Comparison of ENCODE assay signal across 18 cellular contexts in the genomic region with DNA sequence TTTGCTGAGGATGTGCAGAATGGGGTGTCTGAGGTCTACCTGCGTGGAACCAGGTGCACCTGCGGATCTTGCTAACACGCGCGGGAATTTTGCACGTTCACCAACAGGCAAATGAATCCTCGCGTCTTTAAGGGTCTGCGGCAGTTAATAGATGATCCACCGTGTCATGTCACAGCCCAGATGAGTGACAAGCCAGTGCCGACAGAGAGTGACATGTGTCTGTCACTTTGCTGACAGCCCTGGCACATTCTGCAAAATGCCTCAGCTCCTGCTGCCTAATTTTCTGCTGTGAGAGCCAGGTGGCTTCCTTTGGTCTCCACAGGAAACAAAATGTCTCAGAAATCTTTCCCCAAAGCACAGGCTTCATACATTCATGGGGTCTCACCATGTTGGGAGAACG. TPM values are rescaled to one million over a fixed set of nuclear protein-coding genes. Genes with fewer than 3 reads are reported as not detected.
"Had no signal": no experiment of that assay in that cellular context is flagged by ENCODE, and none has a peak within 500 bp of the region (broad histone marks: within the 10 kb centered on the region; RNA-seq: fewer than 3 reads in every experiment).

No MANE protein-coding gene starts in this region.

- H3K4me3 ChIP-seq: cardiac muscle cell, esophagus squamous epithelium, prostate gland, sigmoid colon, testis had no signal

- H3K27me3 ChIP-seq: cardiac muscle cell, esophagus squamous epithelium, sigmoid colon, testis had no signal

- DNase-seq: activated effector memory CD4-positive, alpha-beta T cell treated with Interleukin-2 at 50 U/mL for 16 hours; activated T-cell treated with anti-CD3 and anti-CD28 coated beads, Interleukin-2, amount 50 U/mL, for 1 hour; esophagus squamous epithelium; foreskin fibroblast; glutamatergic neuron; immature natural killer cell; left colon; mammary epithelial cell; naive thymus-derived CD4-positive, alpha-beta T cell; occipital lobe; sigmoid colon; testis had no signal

- H3K27ac Mint-ChIP-seq: immature natural killer cell; stimulated activated naive CD8-positive, alpha-beta T cell treated with anti-CD3 and anti-CD28 coated beads, Interleukin-15, Interleukin-2, amounts not matched to agents 100 ng/mL and 50 ng/mL, for 24 hours had no signal

- H3K9me3 ChIP-seq: prostate gland, testis had no signal

- H3K36me3 ChIP-seq: cardiac muscle cell, esophagus squamous epithelium, prostate gland, sigmoid colon had no signal

- H3K36me3 Mint-ChIP-seq: immature natural killer cell had no signal

- H3K4me3 Mint-ChIP-seq: immature natural killer cell; naive thymus-derived CD4-positive, alpha-beta T cell; stimulated activated naive CD8-positive, alpha-beta T cell treated with anti-CD3 and anti-CD28 coated beads, Interleukin-15, Interleukin-2, amounts not matched to agents 100 ng/mL and 50 ng/mL, for 24 hours had no signal

- H3K27ac ChIP-seq: cardiac muscle cell, esophagus squamous epithelium, prostate gland, sigmoid colon, testis had no signal

- H3K4me1 Mint-ChIP-seq: immature natural killer cell; naive thymus-derived CD4-positive, alpha-beta T cell had no signal

- H3K4me1 ChIP-seq: esophagus squamous epithelium, prostate gland, sigmoid colon, testis had no signal

- ATAC-seq: left colon; naive thymus-derived CD4-positive, alpha-beta T cell had no signal

RNA-seq across cellular contexts. Expression of gene SHOX, which starts 56.2 kb away (rescaled TPM):
- total RNA-seq: activated CD8-positive, alpha-beta memory T cell treated with anti-CD3 and anti-CD28 coated beads for 36 hours; cardiac muscle cell; mammary epithelial cell; mononuclear cell; naive thymus-derived CD4-positive, alpha-beta T cell; prostate gland; urinary bladder had no signal
- polyA plus RNA-seq: cardiac muscle cell; immature natural killer cell; mammary epithelial cell; naive thymus-derived CD4-positive, alpha-beta T cell; urinary bladder had no signal
